ENCODE assay signal across 31 cellular contexts in genomic region chr7:140068033-140068432, GRCh38. TPM values are rescaled to one million over a fixed set of nuclear protein-coding genes. Genes with fewer than 3 reads are reported as not detected.
A peak's percentile ranks its signal among the peaks of the same experiment; 100 is the strongest.
DNase-seq lines count a peak whose midpoint lies in the region; ATAC-seq, FAIRE-seq and TF ChIP-seq lines count a peak whose summit lies in the region.
"Had no signal": no experiment of that assay in that cellular context is flagged by ENCODE, and none has a peak within 500 bp of the region (broad histone marks: within the 10 kb centered on the region; RNA-seq: fewer than 3 reads in every experiment).

No MANE protein-coding gene starts in this region.

- H2AFZ ChIP-seq in K562 (ENCODE audit: low read depth, low read length): no peak overlapping the region

- no peak overlapping the region for H3K27ac ChIP-seq in CD8-positive, alpha-beta T cell (ENCODE audit: low read depth, low read length)
- H3K27ac ChIP-seq in K562 (ENCODE audit: extremely low read depth, low read depth, low read length) (no peak overlapping the region), upper lobe of right lung (no peak overlapping the region)
- H3K27ac ChIP-seq: 22Rv1; A549; BLaER1; BLaER1 treated with 17β-estradiol and CSF1 and Interleukin-3, amounts not matched to agents 10 nM and 100 nM; C4-2B had no signal

- POLR2A ChIA-PET in CD8-positive, alpha-beta T cell (lab: Charles Lee): interaction anchor here (0.6 to 1.5 kb wide), 2 partner anchors 10 to 423 kb away, joined by 5 to 6 read pairs; no protein-coding TSS in a partner anchor
- POLR2A ChIA-PET in K562 (lab: Yijun Ruan, JAX): no interaction called here

- intact Hi-C loops in CD8-positive, alpha-beta T cell (cut with DNase I, micrococcal nuclease): loop anchor here in 1 of 2 experiments (10.0 kb wide), 1 partner anchor 167 kb away; no protein-coding TSS in a partner anchor
- intact Hi-C loops in K562 (cut with micrococcal nuclease): no loop called here
- intact Hi-C loops in upper lobe of right lung (cut with DNase I): no loop called here

- no peak overlapping the region for H3K4me2 ChIP-seq in K562 (ENCODE audit: insufficient read depth, low read length)
- H3K4me2 ChIP-seq: A549; BLaER1; BLaER1 treated with 17β-estradiol and CSF1 and Interleukin-3, amounts not matched to agents 10 nM and 100 nM had no signal

- 36% methylated on average over 2 of the region's 2 CpGs for WGBS in K562 (ENCODE audit: insufficient coverage, low coverage, missing lambda C conversion rate)

- no peaks in the 10 kb centered on the region for H3K9me1 ChIP-seq in K562 (ENCODE audit: control insufficient read depth, insufficient read depth, low read length)

- H3K36me3 ChIP-seq in CD8-positive, alpha-beta T cell (ENCODE audit: insufficient read depth, low read length): no peaks in the 10 kb centered on the region
- H3K36me3 ChIP-seq in K562 (ENCODE audit: control insufficient read depth, insufficient read depth, low read length) (no peaks in the 10 kb centered on the region), upper lobe of right lung (no peaks in the 10 kb centered on the region)
- H3K36me3 ChIP-seq: BE2C; BLaER1; BLaER1 treated with 17β-estradiol and CSF1 and Interleukin-3, amounts not matched to agents 10 nM and 100 nM had no signal

- DNase-seq in CD8-positive, alpha-beta T cell: no peak
- no peak for DNase-seq in K562 (ENCODE audit: extremely low read depth in 1 of 4, low spot score in 3 of 4)
- no peak for DNase-seq in upper lobe of right lung
- DNase-seq in NAMALWA (ENCODE audit: low spot score): no peak
- DNase-seq: 8988T; ACHN; AML-193; BE2C; C1 segment of cervical spinal cord; Caco-2; Calu3; CD4-positive, alpha-beta memory T cell; CD4-positive, alpha-beta T cell; CD4-positive, CD25-positive, alpha-beta regulatory T cell; CD8-positive, alpha-beta memory T cell; COR-L47; DMS 273 treated with DMSO at 0.1 percent for 48 hours; DMS153; DMS53; DMS79; DMS79 treated with DMSO at 0.1 percent for 48 hours; DND-41; EL had no signal

- H3K4me3 Mint-ChIP-seq in CD8-positive, alpha-beta T cell: no peak overlapping the region
- H3K4me3 Mint-ChIP-seq: B cell; CD14-positive monocyte; CD4-positive, alpha-beta T cell; CD4-positive, CD25-positive, alpha-beta regulatory T cell; CD8-positive, alpha-beta memory T cell had no signal

- no TSS peak for BruUV-seq in K562 (replicated peaks; lab: Mats Ljungman, UMichigan)

- no peak for TF ChIP-seq RAD21 in K562 (CRISPR knock-in tag; conservative IDR thresholded peaks at IDR 0.05 in 1 of 2, IDR thresholded peaks at IDR 0.05 in 1 of 2)

- peaks cover 14% of the 10 kb centered on the region for H3K4me1 ChIP-seq in CD8-positive, alpha-beta T cell (ENCODE audit: insufficient read depth, low read length)
- H3K4me1 ChIP-seq in K562 (replicated peaks in 1 of 2; ENCODE audit: control insufficient read depth in 2 of 2, insufficient read depth in 2 of 2, low read length in 2 of 2) (peaks cover 0 to 3% of the 10 kb centered on the region in 2 experiments; a peak in 2 of 5 replicates), upper lobe of right lung (peaks cover 8% of the 10 kb centered on the region)
- H3K4me1 ChIP-seq: A549, BE2C, Caco-2 had no signal

- peaks cover 18% of the 10 kb centered on the region for H3K9me3 Mint-ChIP-seq in CD8-positive, alpha-beta T cell

- peak overlapping the region; percentile 28 for H3K27ac Mint-ChIP-seq in CD8-positive, alpha-beta T cell
- H3K27ac Mint-ChIP-seq: B cell; CD14-positive monocyte; CD4-positive, alpha-beta memory T cell; CD4-positive, alpha-beta T cell; CD4-positive, CD25-positive, alpha-beta regulatory T cell; CD8-positive, alpha-beta memory T cell had no signal

- TF ChIP-seq EP300 in K562 (IDR thresholded peaks at IDR 0.05; ENCODE audit: low read length): no peak

- H3K27me3 Mint-ChIP-seq in CD8-positive, alpha-beta T cell (ENCODE audit: low read depth): peaks cover 2% of the 10 kb centered on the region
- H3K27me3 Mint-ChIP-seq: CD4-positive, CD25-positive, alpha-beta regulatory T cell; CD8-positive, alpha-beta memory T cell had no signal

- in situ Hi-C loops in K562 (cut with MboI): no loop called here

- H3K4me3 ChIP-seq in CD8-positive, alpha-beta T cell (ENCODE audit: low read depth, low read length): no peak overlapping the region
- H3K4me3 ChIP-seq in K562: no peak overlapping the region
- no peak overlapping the region for H3K4me3 ChIP-seq in upper lobe of right lung
- H3K4me3 ChIP-seq: A549; BLaER1; BLaER1 treated with 17β-estradiol and CSF1 and Interleukin-3, amounts not matched to agents 10 nM and 100 nM had no signal

- no peaks in the 10 kb centered on the region for H3K79me2 ChIP-seq in K562 (ENCODE audit: control insufficient read depth, insufficient read depth, low read length)

- peaks cover 5% of the 10 kb centered on the region for H3K36me3 Mint-ChIP-seq in CD8-positive, alpha-beta T cell

- no peak overlapping the region for H3K9ac ChIP-seq in K562 (ENCODE audit: insufficient read depth in 1 of 2, low read depth in 2 of 2, low read length in 2 of 2)
- H3K9ac ChIP-seq: BLaER1; BLaER1 treated with 17β-estradiol and CSF1 and Interleukin-3, amounts not matched to agents 10 nM and 100 nM had no signal

- no peak for TF ChIP-seq CTCF in CD8-positive, alpha-beta T cell (IDR thresholded peaks at IDR 0.05)
- no peak for TF ChIP-seq CTCF in K562 (IDR thresholded peaks at IDR 0.05 in 2 of 3, conservative IDR thresholded peaks at IDR 0.05 in 1 of 3; ENCODE audit: insufficient read depth in 2 of 3, low read depth in 1 of 3, low read length in 3 of 3)
- no peak for TF ChIP-seq CTCF in upper lobe of right lung (IDR thresholded peaks at IDR 0.05)

- ATAC-seq in CD8-positive, alpha-beta T cell: no peak
- ATAC-seq in K562 (no peak), upper lobe of right lung (no peak)
- ATAC-seq: A549 had no signal

- CTCF ChIA-PET in CD8-positive, alpha-beta T cell (lab: Charles Lee): no interaction called here
- CTCF ChIA-PET in K562 (lab: Yijun Ruan, JAX; ENCODE audit: low intra/inter-chr PET ratio): no interaction called here

- no peak for FAIRE-seq in K562 (lab: Jason Lieb, UNC)
- FAIRE-seq: A549, D721Med had no signal

- TF ChIP-seq POLR2A in K562 (conservative IDR thresholded peaks at IDR 0.05): no peak

- no peaks in the 10 kb centered on the region for H4K20me1 ChIP-seq in K562 (replicated peaks; ENCODE audit: control insufficient read depth, insufficient read depth, low read length)
- H4K20me1 ChIP-seq: BLaER1; BLaER1 treated with 17β-estradiol and CSF1 and Interleukin-3, amounts not matched to agents 10 nM and 100 nM had no signal

- no peaks in the 10 kb centered on the region for H3K9me3 ChIP-seq in CD8-positive, alpha-beta T cell (ENCODE audit: low read length)
- peaks cover 11% of the 10 kb centered on the region; the same call in 1 of the 2 replicates for H3K9me3 ChIP-seq in K562 (replicated peaks; ENCODE audit: control insufficient read depth, insufficient read depth, low read depth, low read length)
- peaks cover 8% of the 10 kb centered on the region for H3K9me3 ChIP-seq in upper lobe of right lung

- H3K4me1 Mint-ChIP-seq in CD8-positive, alpha-beta T cell (ENCODE audit: low read depth): peaks cover 10% of the 10 kb centered on the region

- no peaks in the 10 kb centered on the region for H3K27me3 ChIP-seq in CD8-positive, alpha-beta T cell (ENCODE audit: insufficient read depth, low read length)
- H3K27me3 ChIP-seq in K562 (ENCODE audit: control insufficient read depth in 2 of 2, insufficient read depth in 2 of 2, low read length in 2 of 2) (peaks cover 0 to 7% of the 10 kb centered on the region in 2 experiments; a peak in 1 of 5 replicates), upper lobe of right lung (no peaks in the 10 kb centered on the region)
- H3K27me3 ChIP-seq: BE2C; BLaER1; BLaER1 treated with 17β-estradiol and CSF1 and Interleukin-3, amounts not matched to agents 10 nM and 100 nM had no signal

TF ChIP-seq in K562, 482 proteins besides CTCF, POLR2A, EP300 and RAD21 (continues in another document):
- TF ChIP-seq JUNB (CRISPR knock-in tag; conservative IDR thresholded peaks at IDR 0.05): no peak
- no peak for TF ChIP-seq NCOA6 (IDR thresholded peaks at IDR 0.05)
- no peak for TF ChIP-seq ZNF76 (CRISPR knock-in tag; IDR thresholded peaks at IDR 0.05; ENCODE audit: borderline replicate concordance)
- TF ChIP-seq ZNF507 (tag; conservative IDR thresholded peaks at IDR 0.05): peak; percentile 97

RNA-seq across cellular contexts. Expression of gene PARP12, which starts 5.3 kb away (rescaled TPM):
- total RNA-seq in CD8-positive, alpha-beta T cell: 10 to 100 TPM; 70.3 to 85.5 TPM
- 109 and 119 TPM in 2 replicates for total RNA-seq in K562 (2011; cell fraction: chromatin; rRNA removed; ENCODE audit: low replicate concordance)
- total RNA-seq in K562 (2011; cell fraction: nucleolus; rRNA removed): 57.4 and 59.0 TPM in 2 replicates
- 88.5 and 107 TPM in 2 replicates for total RNA-seq in K562 (2011; cell fraction: nucleoplasm; rRNA removed)
- total RNA-seq in K562 (2014; rRNA removed) (20.4 and 25.7 TPM in 2 replicates), K562 (2014; rRNA removed; fragmentation: Illumina TruSeq; extraction: Trizol) (20.6 and 23.5 TPM in 2 replicates), K562 (2015; rRNA removed; fragmentation: Illumina TruSeq; extraction: Trizol) (22.1 and 23.4 TPM in 2 replicates), K562 (2021) (23.3 and 25.5 TPM in 2 replicates), upper lobe of right lung (100 TPM)
- polyA plus RNA-seq in K562 (2011; rRNA removed) (35.6 and 40.4 TPM in 2 replicates), K562 (2014; fragmentation: Illumina TruSeq; extraction: Trizol) (24.7 and 27.7 TPM in 2 replicates), K562 (2014; fragmentation: Nextera tagmentation; extraction: Ambion mirVana) (1 to 10 TPM; 4.6 to 7.1 TPM), K562 (2014; rRNA removed) (21.4 and 23.9 TPM in 2 replicates)
- 26.6 and 44.3 TPM in 2 replicates for polyA plus RNA-seq in K562 (2011; cell fraction: cytosol; rRNA removed)
- polyA plus RNA-seq in K562 (2011; cell fraction: nucleus; rRNA removed): 108 and 147 TPM in 2 replicates
- polyA plus RNA-seq in K562 (2012): 18.4 and 26.4 TPM in 2 replicates
- 33.4 and 43.2 TPM in 2 replicates for polyA minus RNA-seq in K562 (2011; rRNA and poly(A)+ RNA removed)
- 21.9 and 24.1 TPM in 2 replicates for polyA minus RNA-seq in K562 (2011; cell fraction: cytosol; rRNA and poly(A)+ RNA removed)
- polyA minus RNA-seq in K562 (2011; cell fraction: nucleus; rRNA and poly(A)+ RNA removed): 31.2 and 37.2 TPM in 2 replicates
